ENCODE assay signal across 21 cellular contexts in genomic region chr11:70186420-70186819, GRCh38. TPM values are rescaled to one million over a fixed set of nuclear protein-coding genes. Genes with fewer than 3 reads are reported as not detected.
DNase-seq lines count a peak whose midpoint lies in the region; ATAC-seq and TF ChIP-seq lines count a peak whose summit lies in the region.
"Had no signal": no experiment of that assay in that cellular context is flagged by ENCODE, and none has a peak within 500 bp of the region (broad histone marks: within the 10 kb centered on the region; RNA-seq: fewer than 3 reads in every experiment).

No MANE protein-coding gene starts in this region.

- no peak overlapping the region for H3K23ac ChIP-seq in neuronal stem cell (ENCODE audit: low read depth, low read length, poor library complexity)

- H3K9me3 ChIP-seq in ascending aorta (no peaks in the 10 kb centered on the region), neuronal stem cell (replicated peaks in 1 of 2; ENCODE audit: control insufficient read depth in 2 of 2, insufficient read depth in 1 of 2, low read depth in 1 of 2, low read length in 2 of 2) (peaks cover 0 to 6% of the 10 kb centered on the region in 2 donors)
- H3K9me3 ChIP-seq: A549, Caco-2 had no signal

- no peaks in the 10 kb centered on the region for H3K27me3 ChIP-seq in ascending aorta
- peaks cover 0 to 40% (median 4%) of the 10 kb centered on the region in 3 experiments for H3K27me3 ChIP-seq in neuronal stem cell (ENCODE audit: control insufficient read depth in 3 of 3, insufficient read depth in 3 of 3, low read depth in 1 of 3, low read length in 3 of 3)

- DNase-seq in Right ventricle myocardium inferior (ENCODE audit: missing footprints) (peak; percentile 22), left cardiac atrium (no peak), ascending aorta (ENCODE audit: low spot score in 2 of 2) (no peak), neuronal stem cell (ENCODE audit: low spot score) (no peak), DMS79 (lab: John Stamatoyannopoulos, UW) (no peak)
- DNase-seq: AML-193; Caco-2; Calu3; CD4-positive, alpha-beta T cell; CD8-positive, alpha-beta T cell; DND-41; EL; GDM1 had no signal

- no peak overlapping the region for H2BK120ac ChIP-seq in neuronal stem cell (ENCODE audit: low read depth, low read length)

- H3K27ac ChIP-seq in ascending aorta (peak overlapping the region; percentile 16 to 45), neuronal stem cell (replicated peaks; ENCODE audit: low read length) (no peak overlapping the region)
- H3K27ac ChIP-seq: 22Rv1, A549, C4-2B had no signal

- H3K4me1 Mint-ChIP-seq in stimulated activated memory B cell treated with anti-CD40 and anti-IgM and Interleukin-4, amounts not matched to agents 10 μg/mL and 1 μg/mL and 100 μg/mL, for 72 hours: no peaks in the 10 kb centered on the region
- H3K4me1 Mint-ChIP-seq: B cell had no signal

- ATAC-seq in Right ventricle myocardium inferior (no peak), left cardiac atrium (no peak), GM21717 (IDR thresholded peaks at IDR 0.05; ENCODE audit: unreplicated experiment) (no peak), GM21367 (IDR thresholded peaks at IDR 0.05; ENCODE audit: unreplicated experiment) (no peak)
- ATAC-seq in stimulated activated memory B cell treated with anti-CD40 and anti-IgM and Interleukin-4, amounts not matched to agents 10 μg/mL and 1 μg/mL and 100 μg/mL, for 72 hours: peak; percentile 31
- ATAC-seq: A549; CD8-positive, alpha-beta T cell; GM12878 had no signal

- H2BK5ac ChIP-seq in neuronal stem cell (ENCODE audit: low read length): no peak overlapping the region

- TF ChIP-seq CTCF in ascending aorta (IDR thresholded peaks at IDR 0.05): no peak

- H3K4me2 ChIP-seq in neuronal stem cell (ENCODE audit: insufficient read depth, low read length, poor library complexity, severe bottlenecking): no peak overlapping the region
- H3K4me2 ChIP-seq: A549 had no signal

- H3K4me3 ChIP-seq in ascending aorta: no peak overlapping the region
- no peak overlapping the region for H3K4me3 ChIP-seq in neuronal stem cell (ENCODE audit: low read length in 2 of 2)
- H3K4me3 ChIP-seq: A549, GM12878 had no signal

- intact Hi-C loops in Right ventricle myocardium inferior (cut with DNase I): no loop called here
- intact Hi-C loops in left cardiac atrium (cut with DNase I): no loop called here
- intact Hi-C loops in ascending aorta (cut with DNase I): no loop called here

- no peak overlapping the region for H3K4me3 Mint-ChIP-seq in stimulated activated memory B cell treated with anti-CD40 and anti-IgM and Interleukin-4, amounts not matched to agents 10 μg/mL and 1 μg/mL and 100 μg/mL, for 72 hours
- H3K4me3 Mint-ChIP-seq: B cell; CD4-positive, alpha-beta T cell; CD8-positive, alpha-beta T cell had no signal

- H3K4me1 ChIP-seq in ascending aorta (peaks cover 0 to 1% of the 10 kb centered on the region in 2 donors), neuronal stem cell (ENCODE audit: control insufficient read depth in 2 of 2, insufficient read depth in 1 of 2, low read depth in 1 of 2, low read length in 2 of 2) (no peaks in the 10 kb centered on the region)
- H3K4me1 ChIP-seq: A549, Caco-2 had no signal

- H2AFZ ChIP-seq in neuronal stem cell (ENCODE audit: low read length): no peak overlapping the region

- no peak overlapping the region for H2BK15ac ChIP-seq in neuronal stem cell (ENCODE audit: low read length)

- no peak overlapping the region for H4K8ac ChIP-seq in neuronal stem cell (ENCODE audit: low read depth, low read length)

- no peak overlapping the region for H4K91ac ChIP-seq in neuronal stem cell (ENCODE audit: low read depth, low read length, poor library complexity)

- H3K36me3 Mint-ChIP-seq in stimulated activated memory B cell treated with anti-CD40 and anti-IgM and Interleukin-4, amounts not matched to agents 10 μg/mL and 1 μg/mL and 100 μg/mL, for 72 hours: no peaks in the 10 kb centered on the region
- H3K36me3 Mint-ChIP-seq: CD8-positive, alpha-beta T cell had no signal

- no peak overlapping the region for H2BK12ac ChIP-seq in neuronal stem cell (ENCODE audit: low read length)

- peak overlapping the region; percentile 50 for H3K9ac ChIP-seq in neuronal stem cell (ENCODE audit: low read depth, low read length, poor library complexity)

- no peaks in the 10 kb centered on the region for H3K79me1 ChIP-seq in neuronal stem cell (ENCODE audit: low read depth, low read length)

- WGBS in neuronal stem cell (ENCODE audit: extremely low coverage in 2 of 2, insufficient read length in 2 of 2, insufficient replicate concordance in 1 of 2), 2 donors: no CpG with 5 or more reads among the region's 6 CpGs

- H3K27ac Mint-ChIP-seq in stimulated activated memory B cell treated with anti-CD40 and anti-IgM and Interleukin-4, amounts not matched to agents 10 μg/mL and 1 μg/mL and 100 μg/mL, for 72 hours: no peak overlapping the region
- H3K27ac Mint-ChIP-seq: B cell; CD4-positive, alpha-beta T cell; CD8-positive, alpha-beta T cell had no signal

- peaks cover 61 to 65% of the 10 kb centered on the region in 2 donors for H3K36me3 ChIP-seq in ascending aorta
- H3K36me3 ChIP-seq in neuronal stem cell (replicated peaks in 1 of 2; ENCODE audit: control insufficient read depth in 2 of 2, insufficient read depth in 2 of 2, low read length in 2 of 2): peaks cover 0 to 2% of the 10 kb centered on the region in 2 donors

- H3K27me3 Mint-ChIP-seq in stimulated activated memory B cell treated with anti-CD40 and anti-IgM and Interleukin-4, amounts not matched to agents 10 μg/mL and 1 μg/mL and 100 μg/mL, for 72 hours: peaks cover 51% of the 10 kb centered on the region

- no peaks in the 10 kb centered on the region for H3K9me3 Mint-ChIP-seq in stimulated activated memory B cell treated with anti-CD40 and anti-IgM and Interleukin-4, amounts not matched to agents 10 μg/mL and 1 μg/mL and 100 μg/mL, for 72 hours
- H3K9me3 Mint-ChIP-seq: CD4-positive, alpha-beta T cell; CD8-positive, alpha-beta T cell had no signal

- H3K14ac ChIP-seq in neuronal stem cell (ENCODE audit: low read length): no peak overlapping the region

- H3K4ac ChIP-seq in neuronal stem cell (ENCODE audit: low read length): no peak overlapping the region

- H2AK5ac ChIP-seq in neuronal stem cell (ENCODE audit: low read depth, low read length): peak overlapping the region; percentile 64

- H3K18ac ChIP-seq in neuronal stem cell (ENCODE audit: low read length): peak overlapping the region; percentile 52

RNA-seq across cellular contexts. Expression of gene FADD, which starts 16.7 kb away (rescaled TPM):
- total RNA-seq in Right ventricle myocardium inferior: 12.8 TPM
- 10 to 100 TPM; 11.1 to 11.3 TPM for total RNA-seq in left cardiac atrium
- total RNA-seq in ascending aorta: 22.2 TPM
- polyA plus RNA-seq in neuronal stem cell (2013, experiment 1 of 2): 18.3 TPM
- polyA plus RNA-seq in neuronal stem cell (2013, experiment 2 of 2): 18.4 TPM
